Comparison of ENCODE assay signal across 11 cellular contexts in the genomic region with DNA sequence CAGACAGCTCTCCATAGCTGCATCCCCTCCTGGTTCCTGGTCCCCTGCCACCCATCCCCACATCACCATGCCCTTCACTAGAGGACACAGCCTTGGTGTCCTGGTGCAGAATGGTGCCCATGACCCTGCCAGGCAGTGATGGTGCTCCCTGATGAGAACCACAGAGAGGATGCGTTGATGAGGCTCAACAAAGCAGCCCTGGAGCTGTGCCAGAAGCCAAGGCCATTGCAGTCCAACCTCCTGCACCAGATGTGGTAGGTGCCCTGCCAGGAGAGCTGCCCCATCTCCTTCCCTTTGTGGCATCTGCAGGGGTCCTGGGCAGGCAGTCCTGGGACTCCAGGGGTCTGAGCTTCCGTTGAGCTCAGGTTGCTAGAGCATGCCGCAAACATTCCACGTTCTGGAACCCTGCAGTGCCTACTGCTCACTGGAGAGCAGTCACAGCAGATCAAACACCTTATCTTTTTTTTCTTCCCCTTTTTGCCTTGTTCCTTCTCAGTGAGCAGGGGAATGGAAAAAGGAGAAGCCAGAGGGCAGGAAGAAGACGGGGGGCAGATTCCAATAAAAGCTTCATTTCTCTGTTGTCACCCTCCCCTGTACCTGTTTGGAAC. TPM values are rescaled to one million over a fixed set of nuclear protein-coding genes. Genes with fewer than 3 reads are reported as not detected.
"Had no signal": no experiment of that assay in that cellular context is flagged by ENCODE, and none has a peak within 500 bp of the region (broad histone marks: within the 10 kb centered on the region; RNA-seq: fewer than 3 reads in every experiment).

No MANE protein-coding gene starts in this region.

- H3K27me3 ChIP-seq: foreskin keratinocyte had no signal

- H3K4me2 ChIP-seq: smooth muscle cell had no signal

- H3K36me3 ChIP-seq: transverse colon had no signal

- H3K9me3 ChIP-seq: transverse colon had no signal

- H3K27ac ChIP-seq: foreskin keratinocyte, transverse colon had no signal

- H3K4me3 ChIP-seq: lung, smooth muscle cell, transverse colon had no signal

- DNase-seq: activated CD4-positive, alpha-beta T cell treated with anti-CD3 and anti-CD28 coated beads, Interleukin-2, amount 10 ng/mL, durations not matched to agents 24 days and 14 days; activated naive CD4-positive, alpha-beta T cell treated with Interleukin-2 at 50 U/mL for 16 hours; foreskin keratinocyte; head of caudate nucleus; left cardiac atrium; naive thymus-derived CD4-positive, alpha-beta T cell; right cardiac atrium; transverse colon had no signal

RNA-seq across cellular contexts. Expression of gene EPN3, which starts 5.3 kb away (rescaled TPM):
- polyA plus RNA-seq: endothelial cell of umbilical vein; naive thymus-derived CD4-positive, alpha-beta T cell had no signal

RNA-seq across cellular contexts. Expression of gene CACNA1G, which starts 33.3 kb away (rescaled TPM):
- polyA plus RNA-seq: endothelial cell of umbilical vein; naive thymus-derived CD4-positive, alpha-beta T cell had no signal
